In the genomic region with DNA sequence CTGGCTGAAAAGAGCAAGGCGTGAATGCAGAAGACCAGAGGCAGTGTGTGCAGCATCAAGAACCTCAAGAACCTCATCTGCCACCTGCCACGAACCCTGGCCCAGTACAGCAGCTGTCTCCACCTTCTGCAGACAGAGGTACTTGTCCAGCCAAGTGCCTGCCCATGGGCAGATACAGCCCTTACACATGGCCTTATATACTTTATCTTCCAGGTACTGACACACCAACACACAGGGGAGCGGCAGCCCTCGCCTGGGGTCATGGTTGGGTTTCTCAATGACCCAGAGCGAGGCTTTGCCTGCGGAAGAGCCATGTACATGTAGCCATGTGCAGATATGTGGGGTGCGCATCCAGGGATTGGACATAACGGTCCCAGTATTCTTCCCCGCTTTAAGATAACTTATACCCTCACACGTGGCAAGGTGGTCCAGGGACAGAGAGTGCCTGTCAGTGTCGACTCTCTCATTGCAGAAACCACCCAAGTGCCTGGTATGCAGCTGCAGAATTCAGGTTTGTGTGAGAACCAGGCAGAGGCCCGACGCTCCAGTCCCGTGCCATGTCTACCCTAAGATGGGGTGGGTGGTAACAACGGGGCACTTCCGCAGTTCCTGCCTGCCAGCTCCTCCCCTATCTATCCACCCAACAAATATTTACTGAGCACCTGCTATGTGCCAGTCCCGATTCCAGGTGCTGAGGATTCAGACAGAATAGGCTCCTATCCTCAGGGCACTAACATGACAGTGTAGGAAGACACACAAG, we compare ENCODE assay signal across 16 cellular contexts.
"Had no signal": no experiment of that assay in that cellular context is flagged by ENCODE, and none has a peak within 500 bp of the region (broad histone marks: within the 10 kb centered on the region; RNA-seq: fewer than 3 reads in every experiment).

No MANE protein-coding gene starts in this region.

- H3K4me1 ChIP-seq: foreskin keratinocyte, suprapubic skin, tibial artery, upper lobe of right lung had no signal

- H3K27me3 ChIP-seq: foreskin keratinocyte, ovary had no signal

- H3K4me3 ChIP-seq: ovary, suprapubic skin, tibial artery, upper lobe of right lung had no signal

- H3K4me3 Mint-ChIP-seq: central memory CD8-positive, alpha-beta T cell; dendritic cell treated with granulocyte-macrophage colony-stimulating factor and Interleukin-4, amounts not matched to agents 40 ng/mL and 50 ng/mL, for 4 days; naive thymus-derived CD4-positive, alpha-beta T cell; nephron progenitor cell had no signal

- H3K36me3 Mint-ChIP-seq: naive thymus-derived CD4-positive, alpha-beta T cell had no signal

- ATAC-seq: foreskin keratinocyte; left colon; naive thymus-derived CD4-positive, alpha-beta T cell; right cardiac atrium; stimulated activated naive CD8-positive, alpha-beta T cell treated with anti-CD3 and anti-CD28 coated beads, Interleukin-15, Interleukin-2, amounts not matched to agents 100 U/mL and 50 U/mL, for 24 hours; upper lobe of right lung had no signal

- H3K27ac Mint-ChIP-seq: dendritic cell treated with granulocyte-macrophage colony-stimulating factor and Interleukin-4, amounts not matched to agents 40 ng/mL and 50 ng/mL, for 4 days; naive thymus-derived CD4-positive, alpha-beta T cell; nephron progenitor cell had no signal

- H3K36me3 ChIP-seq: neutrophil, ovary, suprapubic skin, tibial artery, upper lobe of right lung had no signal

- H3K27ac ChIP-seq: foreskin keratinocyte, neutrophil, ovary, suprapubic skin, tibial artery, upper lobe of right lung had no signal

- H3K4me1 Mint-ChIP-seq: central memory CD8-positive, alpha-beta T cell had no signal

- DNase-seq: erythroblast; foreskin keratinocyte; left colon; nephron progenitor cell; ovary; right cardiac atrium; small intestine; stimulated activated CD4-positive, alpha-beta T cell treated with anti-CD3 and anti-CD28 coated beads, Interleukin-2, amount 100 ng/mL, for 48 hours; stimulated activated naive CD8-positive, alpha-beta T cell treated with anti-CD3 and anti-CD28 coated beads, Interleukin-15, Interleukin-2, amounts not matched to agents 100 U/mL and 50 U/mL, for 24 hours; tibial artery; upper lobe of right lung had no signal

- H3K9me3 Mint-ChIP-seq: central memory CD8-positive, alpha-beta T cell; dendritic cell treated with granulocyte-macrophage colony-stimulating factor and Interleukin-4, amounts not matched to agents 40 ng/mL and 50 ng/mL, for 4 days; naive thymus-derived CD4-positive, alpha-beta T cell; nephron progenitor cell had no signal

- H3K9me3 ChIP-seq: neutrophil, ovary, suprapubic skin, tibial artery, upper lobe of right lung had no signal
